9 cellular contexts compared by ENCODE assay signal in the genomic region with DNA sequence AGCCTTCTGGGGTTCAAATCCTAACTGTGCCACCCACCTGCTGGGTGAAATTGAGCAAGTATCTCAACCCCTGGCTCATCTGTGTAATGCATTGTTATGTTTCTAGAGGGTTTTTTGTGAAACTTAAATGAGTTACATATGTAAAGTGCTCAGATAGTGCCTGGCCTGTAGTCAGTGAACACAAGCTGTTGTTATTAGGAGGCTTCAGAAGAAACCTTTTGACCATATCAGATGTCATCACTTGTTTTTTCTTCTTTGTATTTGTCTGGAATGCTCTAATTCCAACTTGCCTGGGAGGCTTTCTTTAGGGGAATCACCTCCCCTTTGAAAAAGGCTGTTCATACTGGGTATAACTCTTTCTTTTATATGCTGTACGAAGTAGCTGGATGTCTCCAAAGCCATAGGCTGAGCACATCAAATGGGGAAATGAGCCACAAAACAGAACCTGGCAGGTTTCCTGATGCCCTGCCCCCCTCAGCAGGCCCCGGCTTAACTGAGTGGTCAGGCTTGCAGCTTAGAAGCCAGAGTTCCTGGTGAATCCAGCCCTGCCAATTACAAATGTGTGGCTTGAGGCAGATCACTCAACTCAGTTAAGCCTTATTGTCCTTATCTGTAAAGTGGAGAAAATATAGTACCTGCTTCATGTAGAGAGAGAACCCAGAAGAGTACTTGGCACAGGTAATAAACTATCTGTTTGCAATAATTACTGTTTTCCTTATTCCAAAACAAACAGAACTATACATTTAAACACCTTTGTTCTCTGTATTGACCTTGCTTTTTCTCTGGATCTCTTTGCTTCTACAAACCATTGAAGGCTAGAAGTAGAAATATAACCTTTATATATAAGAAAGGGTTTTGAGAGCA.
DNase-seq lines count a peak whose midpoint lies in the region; ATAC-seq, FAIRE-seq and TF ChIP-seq lines count a peak whose summit lies in the region.
"Had no signal": no experiment of that assay in that cellular context is flagged by ENCODE, and none has a peak within 500 bp of the region (broad histone marks: within the 10 kb centered on the region; RNA-seq: fewer than 3 reads in every experiment).

No MANE protein-coding gene starts in this region.

- no peak for DNase-seq in CD4-positive, CD25-positive, alpha-beta regulatory T cell
- DNase-seq in OCI-M1 (lab: John Stamatoyannopoulos, UW) = peak; percentile 86
- DNase-seq in endothelial cell of umbilical vein (ENCODE audit: low read depth, low spot score) = peak; percentile 79
- DNase-seq in D721Med (ENCODE audit: insufficient read length, low spot score) = no peak

- H4K20me1 ChIP-seq in endothelial cell of umbilical vein (replicated peaks; ENCODE audit: control insufficient read depth, extremely low read depth, insufficient read depth, low read length) = no peaks in the 10 kb centered on the region

- no peaks in the 10 kb centered on the region for H3K9me3 ChIP-seq in CD4-positive, CD25-positive, alpha-beta regulatory T cell (ENCODE audit: control insufficient read depth in 2 of 2, low read length in 2 of 2)
- H3K9me3 ChIP-seq in endothelial cell of umbilical vein (replicated peaks; ENCODE audit: control insufficient read depth, insufficient read depth, low read length) = no peaks in the 10 kb centered on the region

- no peaks in the 10 kb centered on the region for H3K27me3 ChIP-seq in CD4-positive, CD25-positive, alpha-beta regulatory T cell (ENCODE audit: control insufficient read depth, insufficient read depth, low read length)
- H3K27me3 ChIP-seq in endothelial cell of umbilical vein (ENCODE audit: control insufficient read depth in 2 of 2, insufficient read depth in 2 of 2, low read length in 2 of 2) = no peaks in the 10 kb centered on the region

- H3K4me3 Mint-ChIP-seq in CD4-positive, CD25-positive, alpha-beta regulatory T cell = peak overlapping the region in 2 of 4 donors; percentile 16 to 23
- H3K4me3 Mint-ChIP-seq in nephron = peak overlapping the region in 1 of 3 experiments; percentile 9

- TF ChIP-seq POLR2A in endothelial cell of umbilical vein (IDR thresholded peaks at IDR 0.05; ENCODE audit: low read depth, low read length) = no peak

- dilution Hi-C loops in endothelial cell of umbilical vein (cut with MboI; ENCODE audit: extremely low pct_ligation_motif_present, low sequenced_read_pairs) = no loop called here

- no peak overlapping the region for H2AFZ ChIP-seq in endothelial cell of umbilical vein (ENCODE audit: low read depth, low read length)

- intact Hi-C loops in endothelial cell of umbilical vein (cut with micrococcal nuclease) = loop anchor here (1.0 to 5.0 kb wide), 2 partner anchors 20 to 474 kb away; no protein-coding TSS in a partner anchor

- no TSS peak for BruUV-seq in endothelial cell of umbilical vein (replicated peaks; lab: Mats Ljungman, UMichigan)

- H3K9ac ChIP-seq in endothelial cell of umbilical vein (replicated peaks; ENCODE audit: extremely low read depth, insufficient read depth, low read length) = no peak overlapping the region

- CTCF ChIA-PET in endothelial cell of umbilical vein (lab: Charles Lee) = interaction anchor here (0.9 kb wide), 1 partner anchor 47 kb away, joined by 4 read pairs; no protein-coding TSS in a partner anchor

- no peaks in the 10 kb centered on the region for H3K9me3 Mint-ChIP-seq in CD4-positive, CD25-positive, alpha-beta regulatory T cell
- no peaks in the 10 kb centered on the region for H3K9me3 Mint-ChIP-seq in nephron

- POLR2A ChIA-PET in endothelial cell of umbilical vein (lab: Charles Lee) = interaction anchor here (0.5 kb wide), 1 partner anchor 28 kb away, joined by 3 read pairs; no protein-coding TSS in a partner anchor

- H3K4me1 Mint-ChIP-seq in CD4-positive, CD25-positive, alpha-beta regulatory T cell = peaks cover 37 to 91% (median 65%) of the 10 kb centered on the region in 4 donors
- peaks cover 79% of the 10 kb centered on the region for H3K4me1 Mint-ChIP-seq in nephron

- H3K27me3 Mint-ChIP-seq in CD4-positive, CD25-positive, alpha-beta regulatory T cell = no peaks in the 10 kb centered on the region
- H3K27me3 Mint-ChIP-seq in nephron (ENCODE audit: low read depth) = no peaks in the 10 kb centered on the region

- H3K4me1 ChIP-seq in CD4-positive, CD25-positive, alpha-beta regulatory T cell (ENCODE audit: control insufficient read depth, insufficient read depth, low read length, poor library complexity, severe bottlenecking) = peaks cover 32% of the 10 kb centered on the region
- H3K4me1 ChIP-seq in endothelial cell of umbilical vein (ENCODE audit: control insufficient read depth, extremely low read depth, insufficient read depth, low read length) = peaks cover 4% of the 10 kb centered on the region

- FAIRE-seq in endothelial cell of umbilical vein (lab: Jason Lieb, UNC) = no peak
- no peak for FAIRE-seq in D721Med (lab: Jason Lieb, UNC)

- peak overlapping the region; percentile 17 for H3K4me3 ChIP-seq in CD4-positive, CD25-positive, alpha-beta regulatory T cell (ENCODE audit: low read depth, low read length)
- H3K4me3 ChIP-seq in endothelial cell of umbilical vein (replicated peaks in 1 of 3; ENCODE audit: insufficient read depth in 1 of 3, low read depth in 1 of 3, low read length in 3 of 3) = no peak overlapping the region

- H3K9me1 ChIP-seq in endothelial cell of umbilical vein (replicated peaks; ENCODE audit: control insufficient read depth, extremely low read depth, insufficient read depth, low read length) = no peaks in the 10 kb centered on the region

- H3K27ac ChIP-seq in CD4-positive, CD25-positive, alpha-beta regulatory T cell (ENCODE audit: insufficient read depth, low read length, poor library complexity, severe bottlenecking) = peak overlapping the region; percentile 18
- no peak overlapping the region for H3K27ac ChIP-seq in endothelial cell of umbilical vein (ENCODE audit: insufficient read depth, low read depth, low read length)

- ATAC-seq in CD4-positive, CD25-positive, alpha-beta regulatory T cell (ENCODE audit: low read depth in 2 of 2) = peak in 1 of 2 donors; percentile 11
- peak; percentile 37 for ATAC-seq in HG03108 (IDR thresholded peaks at IDR 0.05; ENCODE audit: unreplicated experiment)
- ATAC-seq in HG03095 (IDR thresholded peaks at IDR 0.05; ENCODE audit: unreplicated experiment) = no peak
- ATAC-seq in GM19397 (IDR thresholded peaks at IDR 0.05; ENCODE audit: unreplicated experiment) = no peak
- ATAC-seq: HCT116 had no signal

- H3K36me3 ChIP-seq in CD4-positive, CD25-positive, alpha-beta regulatory T cell (ENCODE audit: control insufficient read depth, insufficient read depth, low read length) = peaks cover 5% of the 10 kb centered on the region
- no peaks in the 10 kb centered on the region for H3K36me3 ChIP-seq in endothelial cell of umbilical vein (ENCODE audit: control insufficient read depth in 2 of 2, extremely low read depth in 1 of 2, insufficient read depth in 2 of 2, low read length in 2 of 2)

- peaks cover 7% of the 10 kb centered on the region for H3K36me3 Mint-ChIP-seq in CD4-positive, CD25-positive, alpha-beta regulatory T cell
- no peaks in the 10 kb centered on the region for H3K36me3 Mint-ChIP-seq in nephron (ENCODE audit: low read depth)

- peak overlapping the region; percentile 32 to 55 (median 36) for H3K27ac Mint-ChIP-seq in CD4-positive, CD25-positive, alpha-beta regulatory T cell
- peak overlapping the region; percentile 79 to 90 (median 80) for H3K27ac Mint-ChIP-seq in nephron

- no peak overlapping the region for H3K4me2 ChIP-seq in endothelial cell of umbilical vein (ENCODE audit: insufficient read depth, low read length)

- peaks cover 1% of the 10 kb centered on the region for H3K79me2 ChIP-seq in endothelial cell of umbilical vein (ENCODE audit: control insufficient read depth, insufficient read depth, low read length)

- TF ChIP-seq CTCF in endothelial cell of umbilical vein (IDR thresholded peaks at IDR 0.05; ENCODE audit: extremely low read depth in 1 of 2, insufficient read depth in 1 of 2, low read depth in 1 of 2, low read length in 2 of 2) (no peak), nephron (IDR thresholded peaks at IDR 0.05; ENCODE audit: unreplicated experiment in 3 of 3) (no peak), D721Med (IDR thresholded peaks at IDR 0.05; ENCODE audit: insufficient read depth, missing control alignments) (no peak)

TF ChIP-seq in endothelial cell of umbilical vein, 7 proteins besides CTCF, POLR2A, EP300 and RAD21:
- TF ChIP-seq MYC (IDR thresholded peaks at IDR 0.05; ENCODE audit: low read depth, low read length) = no peak
- no peak for TF ChIP-seq GATA2 (IDR thresholded peaks at IDR 0.05; ENCODE audit: insufficient read depth, insufficient read length, low read depth, low read length)
- no peak for TF ChIP-seq EZH2 (IDR thresholded peaks at IDR 0.05; ENCODE audit: borderline replicate concordance, low read depth, low read length, severe bottlenecking)
- TF ChIP-seq, protein P1, sequence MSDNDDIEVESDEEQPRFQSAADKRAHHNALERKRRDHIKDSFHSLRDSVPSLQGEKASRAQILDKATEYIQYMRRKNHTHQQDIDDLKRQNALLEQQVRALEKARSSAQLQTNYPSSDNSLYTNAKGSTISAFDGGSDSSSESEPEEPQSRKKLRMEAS (IDR thresholded peaks at IDR 0.05; ENCODE audit: insufficient read depth, insufficient read length) = no peak
- no peak for TF ChIP-seq POLR2AphosphoS5 (IDR thresholded peaks at IDR 0.05; ENCODE audit: insufficient read depth, low read depth, low read length)
- no peak for TF ChIP-seq FOS (IDR thresholded peaks at IDR 0.05; ENCODE audit: borderline replicate concordance, insufficient read depth, low read length)
- TF ChIP-seq JUN (IDR thresholded peaks at IDR 0.05; ENCODE audit: borderline replicate concordance, insufficient read depth, insufficient read length, low read depth) = no peak

Comparison
In these comparisons a context has a peak if more than half of its experiments do, and no peak if none do; other contexts are left out.
1. DNase-seq: peak in OCI-M1 (single experiment) and endothelial cell of umbilical vein (single experiment); none in CD4-positive, CD25-positive, alpha-beta regulatory T cell (0 of 3) and D721Med (single experiment).